ENCODE assay signal across 8 cellular contexts in genomic region chr22:27885977-27886842, GRCh38. TPM values are rescaled to one million over a fixed set of nuclear protein-coding genes. Genes with fewer than 3 reads are reported as not detected.
DNase-seq lines count a peak whose midpoint lies in the region; ATAC-seq and TF ChIP-seq lines count a peak whose summit lies in the region.

No MANE protein-coding gene starts in this region.

- no peak overlapping the region for H3K4me2 ChIP-seq in fibroblast of lung (ENCODE audit: extremely low read depth, insufficient read depth, low read length)

- H3K27ac ChIP-seq in fibroblast of lung (ENCODE audit: insufficient read depth, low read length), result peak overlapping the region; percentile 81
- H3K27ac ChIP-seq in neutrophil, result no peak overlapping the region

- no peaks in the 10 kb centered on the region for H3K9me3 Mint-ChIP-seq in activated CD4-positive, alpha-beta T cell treated with anti-CD3 and anti-CD28 coated beads, Interleukin-2, amount 10 ng/mL, durations not matched to agents 7 days and 5 days

- POLR2A ChIA-PET in activated CD4-positive, alpha-beta T cell treated with anti-CD3 and anti-CD28 coated beads, Interleukin-2, amount 10 ng/mL, durations not matched to agents 7 days and 5 days (lab: Charles Lee), result no interaction called here

- no peaks in the 10 kb centered on the region for H3K27me3 Mint-ChIP-seq in activated CD4-positive, alpha-beta T cell treated with anti-CD3 and anti-CD28 coated beads, Interleukin-2, amount 10 ng/mL, durations not matched to agents 7 days and 5 days

- peak; percentile 86 to 90 for TF ChIP-seq CTCF in fibroblast of lung (conservative IDR thresholded peaks at IDR 0.05 in 1 of 2, IDR thresholded peaks at IDR 0.05 in 1 of 2; ENCODE audit: low read depth in 1 of 2, low read length in 2 of 2)
- peak; percentile 75 for TF ChIP-seq CTCF in neutrophil (IDR thresholded peaks at IDR 0.05)

- CTCF ChIA-PET in activated CD4-positive, alpha-beta T cell treated with anti-CD3 and anti-CD28 coated beads, Interleukin-2, amount 10 ng/mL, durations not matched to agents 7 days and 5 days (lab: Charles Lee), result interaction anchor here (0.9 to 2.1 kb wide), 5 partner anchors 8 to 36 kb away, joined by 3 to 6 read pairs (median 3); no protein-coding TSS in a partner anchor

- H3K4me1 ChIP-seq in fibroblast of lung (ENCODE audit: control insufficient read depth, extremely low read depth, insufficient read depth, low read length) (peaks cover 28% of the 10 kb centered on the region), neutrophil (ENCODE audit: control insufficient read depth in 1 of 2, insufficient read depth in 1 of 2, low read depth in 1 of 2, low read length in 1 of 2) (no peaks in the 10 kb centered on the region)

- no peak for ATAC-seq in HG02759 (IDR thresholded peaks at IDR 0.05; ENCODE audit: unreplicated experiment)
- ATAC-seq in GM21390 (IDR thresholded peaks at IDR 0.05; ENCODE audit: unreplicated experiment), result no peak

- H3K36me3 Mint-ChIP-seq in activated CD4-positive, alpha-beta T cell treated with anti-CD3 and anti-CD28 coated beads, Interleukin-2, amount 10 ng/mL, durations not matched to agents 7 days and 5 days (ENCODE audit: low read depth), result peaks cover 30% of the 10 kb centered on the region

- H3K36me3 ChIP-seq in fibroblast of lung (ENCODE audit: control insufficient read depth, insufficient read depth, low read length) (peaks cover 4% of the 10 kb centered on the region), neutrophil (peaks cover 58% of the 10 kb centered on the region)

- H3K4me1 Mint-ChIP-seq in activated CD4-positive, alpha-beta T cell treated with anti-CD3 and anti-CD28 coated beads, Interleukin-2, amount 10 ng/mL, durations not matched to agents 7 days and 5 days, result peaks cover 4% of the 10 kb centered on the region

- no peak overlapping the region for H2AFZ ChIP-seq in fibroblast of lung (ENCODE audit: low read length)

- H4K20me1 ChIP-seq in fibroblast of lung (ENCODE audit: control insufficient read depth, extremely low read depth, insufficient read depth, low read length), result no peaks in the 10 kb centered on the region

- H3K27ac Mint-ChIP-seq in activated CD4-positive, alpha-beta T cell treated with anti-CD3 and anti-CD28 coated beads, Interleukin-2, amount 10 ng/mL, durations not matched to agents 7 days and 5 days, result no peak overlapping the region

- no peaks in the 10 kb centered on the region for H3K27me3 ChIP-seq in fibroblast of lung (ENCODE audit: control insufficient read depth, insufficient read depth, low read length)
- no peaks in the 10 kb centered on the region for H3K27me3 ChIP-seq in neutrophil

- H3K4me3 ChIP-seq in fibroblast of lung (replicated peaks in 1 of 4; ENCODE audit: control extremely low read depth in 1 of 4, insufficient read depth in 1 of 4, low read depth in 3 of 4, low read length in 4 of 4), result no peak overlapping the region
- H3K4me3 ChIP-seq in neutrophil (ENCODE audit: low read depth in 1 of 2, low read length in 1 of 2), result no peak overlapping the region

- H3K9ac ChIP-seq in fibroblast of lung (ENCODE audit: insufficient read depth, low read length), result no peak overlapping the region

- no peaks in the 10 kb centered on the region for H3K9me3 ChIP-seq in fibroblast of lung (ENCODE audit: control insufficient read depth, insufficient read depth, low read depth, low read length)
- no peaks in the 10 kb centered on the region for H3K9me3 ChIP-seq in neutrophil

- DNase-seq in NCI-H1105 treated with DMSO at 0.1 percent for 48 hours (lab: John Stamatoyannopoulos, UW) (peak; percentile 12), NCI-H1105 (lab: John Stamatoyannopoulos, UW) (no peak), LHCN-M2 (ENCODE audit: low read depth) (peak; percentile 76), fibroblast of lung (ENCODE audit: low read depth in 2 of 2) (peak; percentile 90 to 94)
- peak; percentile 55 for DNase-seq in activated CD4-positive, alpha-beta T cell treated with anti-CD3 and anti-CD28 coated beads, Interleukin-2, amount 10 ng/mL, durations not matched to agents 7 days and 5 days

- peaks cover 10% of the 10 kb centered on the region for H3K79me2 ChIP-seq in fibroblast of lung (ENCODE audit: control insufficient read depth, insufficient read depth, low read length)

- no peak overlapping the region for H3K4me3 Mint-ChIP-seq in activated CD4-positive, alpha-beta T cell treated with anti-CD3 and anti-CD28 coated beads, Interleukin-2, amount 10 ng/mL, durations not matched to agents 7 days and 5 days

RNA-seq across cellular contexts. Expression of gene PITPNB, which starts 32.8 kb away (rescaled TPM):
- 18.3 and 24.2 TPM in 2 replicates for total RNA-seq in LHCN-M2 (2014; rRNA removed)
- 29.0 TPM for polyA plus RNA-seq in LHCN-M2 (2012)
- total RNA-seq in activated CD4-positive, alpha-beta T cell treated with anti-CD3 and anti-CD28 coated beads, Interleukin-2, amount 10 ng/mL, durations not matched to agents 7 days and 5 days, result 10 to 100 TPM; 83.2 to 93.2 TPM
- 26.2 and 42.4 TPM in 2 replicates for total RNA-seq in fibroblast of lung
- 79.4 and 91.0 TPM in 2 replicates for polyA plus RNA-seq in fibroblast of lung
- polyA plus RNA-seq in fibroblast of lung (2012), result 68.7 and 80.6 TPM in 2 replicates
- 26.0 and 33.1 TPM in 2 replicates for polyA minus RNA-seq in fibroblast of lung (ENCODE audit: low replicate concordance)
